Comparison of ENCODE assay signal across 8 cellular contexts in the genomic region with DNA sequence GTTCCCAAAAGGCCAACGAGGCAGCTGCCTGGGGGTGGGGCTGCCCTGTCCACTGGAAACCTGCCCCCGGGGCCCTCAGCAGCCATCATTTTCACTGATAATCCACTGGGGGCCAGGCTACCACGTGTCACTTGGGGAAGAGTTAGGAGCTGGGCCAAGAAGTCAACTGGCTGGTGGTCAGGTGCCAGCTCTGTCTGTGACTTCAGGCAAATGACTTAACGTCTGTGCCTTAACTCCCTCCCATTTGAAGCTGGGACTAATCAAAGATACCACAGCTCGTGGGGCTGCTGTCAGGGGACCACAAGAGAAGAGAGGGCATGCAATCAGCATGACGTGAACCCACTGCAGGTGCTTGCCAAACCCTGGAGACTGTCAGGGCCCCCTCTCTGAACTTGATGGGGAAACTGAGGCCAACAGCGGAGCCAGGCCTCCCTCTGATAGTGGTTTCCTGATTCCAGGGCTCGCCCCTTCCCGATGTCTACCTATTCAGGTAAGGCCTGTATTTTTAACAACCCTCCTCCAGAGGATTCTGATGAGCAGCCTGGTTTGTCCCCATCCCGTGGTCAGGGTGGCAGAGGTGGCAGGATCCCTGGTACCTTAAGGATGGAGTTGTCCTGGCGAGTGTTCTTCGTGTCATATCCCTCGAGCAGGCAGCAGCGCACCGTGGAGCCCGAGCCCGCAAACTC. TPM values are rescaled to one million over a fixed set of nuclear protein-coding genes. Genes with fewer than 3 reads are reported as not detected.
A peak's percentile ranks its signal among the peaks of the same experiment; 100 is the strongest.
DNase-seq lines count a peak whose midpoint lies in the region; ATAC-seq and TF ChIP-seq lines count a peak whose summit lies in the region.
"Had no signal": no experiment of that assay in that cellular context is flagged by ENCODE, and none has a peak within 500 bp of the region (broad histone marks: within the 10 kb centered on the region; RNA-seq: fewer than 3 reads in every experiment).

No MANE protein-coding gene starts in this region.

- peaks cover 67% of the 10 kb centered on the region for H3K4me1 Mint-ChIP-seq in CD8-positive, alpha-beta T cell (ENCODE audit: low read depth)

- H3K4me1 ChIP-seq in CD8-positive, alpha-beta T cell (ENCODE audit: insufficient read depth, low read length), result peaks cover 75% of the 10 kb centered on the region

- H3K27ac Mint-ChIP-seq in CD8-positive, alpha-beta T cell, result peak overlapping the region; percentile 96

- CTCF ChIA-PET in CD8-positive, alpha-beta T cell (lab: Charles Lee), result interaction anchor here (0.8 to 22.4 kb wide), 4 partner anchors 19 to 123 kb away, joined by 3 to 678 read pairs (median 288); a partner anchor contains a TSS

- H3K27me3 Mint-ChIP-seq in CD8-positive, alpha-beta T cell (ENCODE audit: low read depth), result no peaks in the 10 kb centered on the region

- no peaks in the 10 kb centered on the region for H3K9me3 Mint-ChIP-seq in CD8-positive, alpha-beta T cell

- peak; percentile 64 for ATAC-seq in CD8-positive, alpha-beta T cell
- ATAC-seq in HG03025 (IDR thresholded peaks at IDR 0.05; ENCODE audit: low FRiP score, unreplicated experiment), result no peak
- ATAC-seq: left colon had no signal

- peaks cover 81% of the 10 kb centered on the region for H3K36me3 Mint-ChIP-seq in CD8-positive, alpha-beta T cell

- POLR2A ChIA-PET in CD8-positive, alpha-beta T cell (lab: Charles Lee), result interaction anchor here (1.1 to 2.0 kb wide), 5 partner anchors 8 to 85 kb away, joined by 3 to 7 read pairs (median 4); no protein-coding TSS in a partner anchor

- intact Hi-C loops in CD8-positive, alpha-beta T cell (cut with DNase I, micrococcal nuclease), result no loop called here

- peaks cover 55% of the 10 kb centered on the region for H3K36me3 ChIP-seq in CD8-positive, alpha-beta T cell (ENCODE audit: insufficient read depth, low read length)

- no peaks in the 10 kb centered on the region for H3K9me3 ChIP-seq in CD8-positive, alpha-beta T cell (ENCODE audit: low read length)
- H3K9me3 ChIP-seq: Caco-2 had no signal

- peak overlapping the region; percentile 19 for H3K27ac ChIP-seq in CD8-positive, alpha-beta T cell (ENCODE audit: low read depth, low read length)

- TF ChIP-seq CTCF in CD8-positive, alpha-beta T cell (IDR thresholded peaks at IDR 0.05), result no peak

- DNase-seq in CD8-positive, alpha-beta T cell, result peak in 2 of 7 experiments; percentile 51 to 65
- peak in 33 of 58 donors; percentile 33 to 83 (median 54) for DNase-seq in anterior cingulate cortex (lab: John Stamatoyannopoulos, UW)
- peak; percentile 52 for DNase-seq in myocyte (ENCODE audit: low read depth)
- DNase-seq in SHP77 treated with DMSO at 0.1 percent for 48 hours (lab: John Stamatoyannopoulos, UW), result no peak
- no peak for DNase-seq in COLO668 (lab: John Stamatoyannopoulos, UW; ENCODE audit: unreplicated experiment)
- DNase-seq: Caco-2 had no signal

- no peak overlapping the region for H3K4me3 ChIP-seq in CD8-positive, alpha-beta T cell (ENCODE audit: low read depth, low read length)

- H3K27me3 ChIP-seq in CD8-positive, alpha-beta T cell (ENCODE audit: insufficient read depth, low read length), result no peaks in the 10 kb centered on the region

- peak overlapping the region; percentile 67 for H3K4me3 Mint-ChIP-seq in CD8-positive, alpha-beta T cell

RNA-seq across cellular contexts. Expression of a gene that starts 12.3 kb away (rescaled TPM):
- 10 to 100 TPM; 40.2 to 42.7 TPM for total RNA-seq in CD8-positive, alpha-beta T cell
- 12.5 and 12.6 TPM in 2 replicates for total RNA-seq in myocyte
- 32.8 TPM for polyA plus RNA-seq in myocyte (2012)

RNA-seq across cellular contexts. Expression of a gene that starts 19.4 kb away (rescaled TPM):
- total RNA-seq in CD8-positive, alpha-beta T cell, result 1 to 10 TPM; 5.1 to 7.4 TPM
- 0.36 and 1.5 TPM in 2 replicates for total RNA-seq in myocyte
- polyA plus RNA-seq in myocyte (2012), result 0.87 TPM

RNA-seq across cellular contexts. Expression of a gene that starts 30.8 kb away (rescaled TPM):
- 100 to 1,000 TPM; 359 to 378 TPM for total RNA-seq in CD8-positive, alpha-beta T cell
- 4.8 and 6.7 TPM in 2 replicates for total RNA-seq in myocyte
- 32.8 TPM for polyA plus RNA-seq in myocyte (2012)

RNA-seq across cellular contexts. Expression of a gene that starts 33.1 kb away (rescaled TPM):
- 10 to 100 TPM; 40.0 to 47.6 TPM for total RNA-seq in CD8-positive, alpha-beta T cell
- total RNA-seq in myocyte, result 114 and 195 TPM in 2 replicates
- polyA plus RNA-seq in myocyte (2012), result 32.8 TPM

RNA-seq across cellular contexts. Expression of a gene that starts 50.6 kb away (rescaled TPM):
- total RNA-seq in CD8-positive, alpha-beta T cell, result 10 to 100 TPM; 49.8 to 56.1 TPM
- total RNA-seq in myocyte, result 111 and 121 TPM in 2 replicates
- polyA plus RNA-seq in myocyte (2012), result 98.1 TPM

Comparison
In these comparisons a context has a peak if more than half of its experiments do, and no peak if none do; other contexts are left out.
1. DNase-seq: peak in anterior cingulate cortex (33 of 58) and myocyte (single experiment); none in SHP77 treated with DMSO at 0.1 percent for 48 hours (single experiment) and COLO668 (single experiment).
2. RNA of a gene that starts 30.8 kb away (total RNA-seq): 359 to 378 TPM in CD8-positive, alpha-beta T cell; 4.8 to 6.7 TPM in myocyte; every median in the first group is over 10 times any median in the second.